ENCODE assay signal across 11 cellular contexts in genomic region chr9:124863371-124863831, GRCh38. TPM values are rescaled to one million over a fixed set of nuclear protein-coding genes. Genes with fewer than 3 reads are reported as not detected.
DNase-seq lines count a peak whose midpoint lies in the region; ATAC-seq and TF ChIP-seq lines count a peak whose summit lies in the region.
"Had no signal": no experiment of that assay in that cellular context is flagged by ENCODE, and none has a peak within 500 bp of the region (broad histone marks: within the 10 kb centered on the region; RNA-seq: fewer than 3 reads in every experiment).

No MANE protein-coding gene starts in this region.

- WGBS in mammary epithelial cell (ENCODE audit: low coverage, missing lambda C conversion rate), result 25% methylated on average over 7 of the region's 7 CpGs

- CTCF ChIA-PET in CD4-positive, alpha-beta memory T cell (lab: Charles Lee; ENCODE audit: partially characterized antibody), result interaction anchor here (1.8 to 3.6 kb wide), 4 partner anchors 9 to 279 kb away, joined by 7 to 36 read pairs (median 14); partner anchors contain the start of genes SCAI and WDR38
- CTCF ChIA-PET in mammary epithelial cell (lab: Charles Lee; ENCODE audit: low non-redundant PET), result no interaction called here

- no peak for ATAC-seq in naive thymus-derived CD8-positive, alpha-beta T cell
- no peak for ATAC-seq in GM19452 (IDR thresholded peaks at IDR 0.05; ENCODE audit: unreplicated experiment)

- H3K36me3 Mint-ChIP-seq in CD4-positive, alpha-beta memory T cell, result peaks cover 13 to 32% of the 10 kb centered on the region in 2 donors
- peaks cover 5 to 28% (median 7%) of the 10 kb centered on the region in 3 donors for H3K36me3 Mint-ChIP-seq in naive thymus-derived CD8-positive, alpha-beta T cell

- H2AFZ ChIP-seq in mammary epithelial cell (ENCODE audit: low read depth, low read length), result peak overlapping the region; percentile 69

- no peak for DNase-seq in CD4-positive, alpha-beta memory T cell
- DNase-seq in M059J (ENCODE audit: low read depth), result peak; percentile 30
- DNase-seq in mammary epithelial cell, result peak; percentile 92
- DNase-seq in naive thymus-derived CD8-positive, alpha-beta T cell, result no peak
- DNase-seq in putamen (ENCODE audit: low spot score), result no peak
- DNase-seq in NCI-H1930 (lab: John Stamatoyannopoulos, UW), result no peak
- DNase-seq in DMS53 treated with DMSO at 0.1 percent for 48 hours (lab: John Stamatoyannopoulos, UW; ENCODE audit: unreplicated experiment), result no peak
- DNase-seq: MG63 had no signal

- dilution Hi-C loops in mammary epithelial cell (cut with HindIII; ENCODE audit: low sequenced_read_pairs), result no loop called here

- no peaks in the 10 kb centered on the region for H3K9me3 ChIP-seq in CD4-positive, alpha-beta memory T cell (ENCODE audit: control insufficient read depth in 1 of 2, low read length in 2 of 2)
- no peaks in the 10 kb centered on the region for H3K9me3 ChIP-seq in mammary epithelial cell (replicated peaks; ENCODE audit: insufficient read depth, low read length)
- H3K9me3 ChIP-seq: MG63 had no signal

- peaks cover 37% of the 10 kb centered on the region for H3K4me1 ChIP-seq in CD4-positive, alpha-beta memory T cell (ENCODE audit: insufficient read depth, low read length)
- H3K4me1 ChIP-seq in mammary epithelial cell (ENCODE audit: insufficient read depth, low read length), result peaks cover 37% of the 10 kb centered on the region

- in situ Hi-C loops in mammary epithelial cell (cut with MboI; ENCODE audit: low sequenced_read_pairs in 2 of 2), result loop anchor here in 1 of 2 donors (10.0 kb wide), 1 partner anchor 281 kb away; the partner anchor contains the start of gene SCAI

- H3K9me3 Mint-ChIP-seq in CD4-positive, alpha-beta memory T cell, result peaks cover 0 to under 1% (median 0%) of the 10 kb centered on the region in 8 donors
- H3K9me3 Mint-ChIP-seq in naive thymus-derived CD8-positive, alpha-beta T cell, result no peaks in the 10 kb centered on the region

- peaks cover 28% of the 10 kb centered on the region for H3K36me3 ChIP-seq in CD4-positive, alpha-beta memory T cell (ENCODE audit: insufficient read depth, low read length)
- H3K36me3 ChIP-seq in mammary epithelial cell (ENCODE audit: insufficient read depth, low read length), result peaks cover 18% of the 10 kb centered on the region

- BruUV-seq in mammary epithelial cell (replicated peaks; lab: Mats Ljungman, UMichigan), result no TSS peak

- POLR2A ChIA-PET in CD4-positive, alpha-beta memory T cell (lab: Charles Lee; ENCODE audit: partially characterized antibody), result interaction anchor here (1.0 to 3.1 kb wide), 4 partner anchors 14 to 331 kb away, joined by 3 to 17 read pairs (median 10); partner anchors contain the start of gene GOLGA1
- POLR2A ChIA-PET in naive thymus-derived CD8-positive, alpha-beta T cell (lab: Charles Lee), result interaction anchor here (2.4 to 3.4 kb wide), 3 partner anchors 9 to 78 kb away, joined by 9 to 30 read pairs (median 16); partner anchors contain the start of genes GOLGA1 and WDR38

- peaks cover 13% of the 10 kb centered on the region for H4K20me1 ChIP-seq in mammary epithelial cell (ENCODE audit: insufficient read depth, low read length)

- H3K4me3 Mint-ChIP-seq in CD4-positive, alpha-beta memory T cell, result peak overlapping the region in 7 of 8 donors; percentile 41 to 66 (median 61)
- H3K4me3 Mint-ChIP-seq in naive thymus-derived CD8-positive, alpha-beta T cell, result peak overlapping the region in 9 of 10 donors; percentile 17 to 92 (median 55)

- no peaks in the 10 kb centered on the region for H3K27me3 ChIP-seq in CD4-positive, alpha-beta memory T cell (ENCODE audit: insufficient read depth, low read length)
- H3K27me3 ChIP-seq in mammary epithelial cell (ENCODE audit: insufficient read depth, low read length), result no peaks in the 10 kb centered on the region
- H3K27me3 ChIP-seq: MG63 had no signal

- H3K27ac ChIP-seq in CD4-positive, alpha-beta memory T cell (ENCODE audit: low read depth, low read length), result no peak overlapping the region
- H3K27ac ChIP-seq in mammary epithelial cell (ENCODE audit: insufficient read depth, low read depth, low read length), result peak overlapping the region; percentile 60

- intact Hi-C loops in CD4-positive, alpha-beta memory T cell (cut with micrococcal nuclease), result no loop called here
- intact Hi-C loops in mammary epithelial cell (cut with micrococcal nuclease), result loop anchor here (2.0 to 5.0 kb wide), 4 partner anchors 31 to 511 kb away; partner anchors contain the start of gene GOLGA1

- peak overlapping the region in 4 of 7 donors; percentile 36 to 92 (median 62) for H3K27ac Mint-ChIP-seq in CD4-positive, alpha-beta memory T cell
- H3K27ac Mint-ChIP-seq in naive thymus-derived CD8-positive, alpha-beta T cell, result peak overlapping the region in 5 of 10 donors; percentile 7 to 25 (median 19)

- peaks cover 51% of the 10 kb centered on the region for H3K79me2 ChIP-seq in mammary epithelial cell (ENCODE audit: insufficient read depth, low read length)

- no peak overlapping the region for H3K4me3 ChIP-seq in CD4-positive, alpha-beta memory T cell (ENCODE audit: low read length in 2 of 2)
- peak overlapping the region in 1 of 3 experiments; percentile 8 for H3K4me3 ChIP-seq in mammary epithelial cell (replicated peaks in 1 of 3; ENCODE audit: insufficient read depth in 1 of 3, low read depth in 2 of 3, low read length in 3 of 3)
- H3K4me3 ChIP-seq: coronary artery had no signal

- H3K4me2 ChIP-seq in mammary epithelial cell (ENCODE audit: insufficient read depth, low read depth, low read length), result peak overlapping the region; percentile 88

- TF ChIP-seq CTCF in mammary epithelial cell (conservative IDR thresholded peaks at IDR 0.05 in 1 of 2, IDR thresholded peaks at IDR 0.05 in 1 of 2; ENCODE audit: extremely low read depth in 1 of 2, insufficient read depth in 1 of 2, low read depth in 1 of 2, low read length in 2 of 2), result no peak

- no peak overlapping the region for H3K9ac ChIP-seq in mammary epithelial cell (ENCODE audit: insufficient read depth, low read length)

- no peaks in the 10 kb centered on the region for H3K27me3 Mint-ChIP-seq in CD4-positive, alpha-beta memory T cell
- no peaks in the 10 kb centered on the region for H3K27me3 Mint-ChIP-seq in naive thymus-derived CD8-positive, alpha-beta T cell

- H3K4me1 Mint-ChIP-seq in CD4-positive, alpha-beta memory T cell, result peaks cover 22 to 57% (median 34%) of the 10 kb centered on the region in 4 donors
- peaks cover 12 to 49% (median 38%) of the 10 kb centered on the region in 4 donors for H3K4me1 Mint-ChIP-seq in naive thymus-derived CD8-positive, alpha-beta T cell

RNA-seq across cellular contexts. Expression of gene ARPC5L, which starts 1.5 kb away (rescaled TPM):
- total RNA-seq in CD4-positive, alpha-beta memory T cell, result 10 to 100 TPM; 26.8 to 31.4 TPM
- 10 to 100 TPM; 60.8 to 66.0 TPM for polyA plus RNA-seq in CD4-positive, alpha-beta memory T cell
- total RNA-seq in M059J (2014; rRNA removed; shearing (Covaris generic)), result 43.9 and 54.1 TPM in 2 replicates
- total RNA-seq in mammary epithelial cell, result 10 to 100 TPM; 21.2 to 79.8 TPM
- 76.4 TPM for polyA plus RNA-seq in mammary epithelial cell
- polyA minus RNA-seq in mammary epithelial cell, result 46.6 TPM
- 10 to 100 TPM; 25.6 to 28.0 TPM for total RNA-seq in naive thymus-derived CD8-positive, alpha-beta T cell
- 10 to 100 TPM; 37.5 to 70.4 (median 43.1) TPM for polyA plus RNA-seq in naive thymus-derived CD8-positive, alpha-beta T cell

RNA-seq across cellular contexts. Expression of gene RPL35, which starts 1.6 kb away (rescaled TPM):
- total RNA-seq in CD4-positive, alpha-beta memory T cell, result 1,000 to 10,000 TPM; 1,702 to 1,766 TPM
- 1,000 to 10,000 TPM; 1,440 to 2,014 TPM for polyA plus RNA-seq in CD4-positive, alpha-beta memory T cell
- 2,121 and 2,222 TPM in 2 replicates for total RNA-seq in M059J (2014; rRNA removed; shearing (Covaris generic))
- total RNA-seq in mammary epithelial cell, result 1,000 to 10,000 TPM; 1,457 to 1,657 TPM
- polyA plus RNA-seq in mammary epithelial cell, result 2,723 TPM
- polyA minus RNA-seq in mammary epithelial cell, result 1,172 TPM
- 1,000 to 10,000 TPM; 1,561 to 1,669 TPM for total RNA-seq in naive thymus-derived CD8-positive, alpha-beta T cell
- polyA plus RNA-seq in naive thymus-derived CD8-positive, alpha-beta T cell, result 1,000 to 10,000 TPM; 1,999 to 2,475 (median 2,297) TPM

RNA-seq across cellular contexts. Expression of gene WDR38, which starts 10.1 kb away (rescaled TPM):
- not detected for total RNA-seq in CD4-positive, alpha-beta memory T cell
- polyA plus RNA-seq in CD4-positive, alpha-beta memory T cell, result not detected
- not detected in 2 replicates for total RNA-seq in M059J (2014; rRNA removed; shearing (Covaris generic))
- total RNA-seq in mammary epithelial cell, result not detected
- polyA plus RNA-seq in mammary epithelial cell, result not detected
- not detected for polyA minus RNA-seq in mammary epithelial cell
- total RNA-seq in naive thymus-derived CD8-positive, alpha-beta T cell, result not detected
- polyA plus RNA-seq in naive thymus-derived CD8-positive, alpha-beta T cell, result not detected
- total RNA-seq: kidney epithelial cell had no signal

Comparison
In these comparisons a context has a peak if more than half of its experiments do, and no peak if none do; other contexts are left out.
1. DNase-seq: peak in M059J (single experiment) and mammary epithelial cell (single experiment); none in CD4-positive, alpha-beta memory T cell (0 of 5), naive thymus-derived CD8-positive, alpha-beta T cell (0 of 10), putamen (single experiment), NCI-H1930 (0 of 2) and DMS53 treated with DMSO at 0.1 percent for 48 hours (single experiment).